25 cellular contexts compared by ENCODE assay signal in genomic region chrX:100593142-100593541, GRCh38. TPM values are rescaled to one million over a fixed set of nuclear protein-coding genes. Genes with fewer than 3 reads are reported as not detected.
"Had no signal": no experiment of that assay in that cellular context is flagged by ENCODE, and none has a peak within 500 bp of the region (broad histone marks: within the 10 kb centered on the region; RNA-seq: fewer than 3 reads in every experiment).

No MANE protein-coding gene starts in this region.

- H3K27ac ChIP-seq: dorsolateral prefrontal cortex, heart left ventricle, left ventricle myocardium inferior, lower lobe of right lung, neural progenitor cell, ovary, right atrium auricular region, sigmoid colon, skin epidermis, stomach, upper lobe of right lung, vagina had no signal

- H3K36me3 Mint-ChIP-seq: memory B cell; mesothelial cell of epicardium; naive thymus-derived CD4-positive, alpha-beta T cell; neural progenitor cell had no signal

- FAIRE-seq: frontal cortex had no signal

- H3K4me1 ChIP-seq: lower lobe of right lung, neural progenitor cell, right atrium auricular region, stomach, upper lobe of right lung, vagina had no signal

- H3K27me3 ChIP-seq: neural progenitor cell, ovary, right atrium auricular region, sigmoid colon, stomach, upper lobe of right lung, vagina had no signal

- H3K9me3 Mint-ChIP-seq: memory B cell; naive thymus-derived CD4-positive, alpha-beta T cell; neural progenitor cell had no signal

- H3K4me1 Mint-ChIP-seq: memory B cell; naive thymus-derived CD4-positive, alpha-beta T cell had no signal

- H3K4me3 ChIP-seq: dorsolateral prefrontal cortex, heart left ventricle, left ventricle myocardium inferior, lower lobe of right lung, neural progenitor cell, ovary, right atrium auricular region, sigmoid colon, skin epidermis, stomach, upper lobe of right lung, vagina had no signal

- H3K27ac Mint-ChIP-seq: memory B cell; mesothelial cell of epicardium; naive thymus-derived CD4-positive, alpha-beta T cell; neural progenitor cell had no signal

- H3K4me3 Mint-ChIP-seq: memory B cell; mesothelial cell of epicardium; naive thymus-derived CD4-positive, alpha-beta T cell; neural progenitor cell had no signal

- H3K9ac ChIP-seq: neural progenitor cell had no signal

- H3K36me3 ChIP-seq: heart left ventricle, left ventricle myocardium inferior, lower lobe of right lung, neural progenitor cell, ovary, right atrium auricular region, sigmoid colon, stomach, upper lobe of right lung, vagina had no signal

- ATAC-seq: heart left ventricle; lower lobe of right lung; naive thymus-derived CD4-positive, alpha-beta T cell; upper lobe of right lung had no signal

- H3K9me3 ChIP-seq: heart left ventricle, left ventricle myocardium inferior, lower lobe of right lung, ovary, right atrium auricular region, sigmoid colon, stomach, upper lobe of right lung, vagina had no signal

- DNase-seq: cortex of kidney; dorsolateral prefrontal cortex; effector CD8-positive, alpha-beta T cell; heart left ventricle; hippocampal formation; islet precursor cell; left ventricle myocardium inferior; lower lobe of right lung; naive thymus-derived CD4-positive, alpha-beta T cell; nucleus accumbens; sigmoid colon; stimulated activated CD4-positive, alpha-beta T cell treated with anti-CD3 and anti-CD28 coated beads, Interleukin-12 subunit alpha, Interleukin-12 subunit beta, amount 100 ng/mL, for 4 hours; stimulated activated naive CD4-positive, alpha-beta T cell; stomach; upper lobe of right lung had no signal

RNA-seq across cellular contexts. Expression of gene TNMD, which starts 8.4 kb away (rescaled TPM):
- total RNA-seq: fibroblast of lung; frontal cortex; glomerular endothelial cell; lower lobe of right lung; naive thymus-derived CD4-positive, alpha-beta T cell; sigmoid colon; upper lobe of right lung; vagina had no signal
- polyA plus RNA-seq: fibroblast of lung; naive thymus-derived CD4-positive, alpha-beta T cell had no signal

RNA-seq across cellular contexts. Expression of gene SRPX2, which starts 50.9 kb away (rescaled TPM):
- total RNA-seq: naive thymus-derived CD4-positive, alpha-beta T cell had no signal
- polyA plus RNA-seq: naive thymus-derived CD4-positive, alpha-beta T cell had no signal
